ENCODE assay signal across 12 cellular contexts in genomic region chr20:24153101-24154040, GRCh38.
"Had no signal": no experiment of that assay in that cellular context is flagged by ENCODE, and none has a peak within 500 bp of the region (broad histone marks: within the 10 kb centered on the region; RNA-seq: fewer than 3 reads in every experiment).

No MANE protein-coding gene starts in this region.

- H3K27ac Mint-ChIP-seq: activated naive CD8-positive, alpha-beta T cell; dendritic cell treated with granulocyte-macrophage colony-stimulating factor and Interleukin-4, amounts not matched to agents 40 ng/mL and 50 ng/mL, for 4 days; T-helper 1 cell treated with Interleukin-12 subunit alpha and Interleukin-12 subunit beta and Interleukin-4 antibody, amounts not matched to agents 30 μg/mL and 1 μg/mL, for 36 hours had no signal

- ATAC-seq: activated CD4-positive, CD25-positive, alpha-beta regulatory T cell treated with anti-CD3 and anti-CD28 coated beads, Interleukin-2, amount 50 U/mL, for 24 hours; right lobe of liver had no signal

- H3K4me1 Mint-ChIP-seq: neural crest cell had no signal

- DNase-seq: activated T-cell treated with anti-CD3 and anti-CD28 coated beads for 4 hours; effector memory CD4-positive, alpha-beta T cell; esophagus squamous epithelium; islet precursor cell; midbrain; right lobe of liver; stimulated activated CD4-positive, alpha-beta T cell treated with anti-CD3 and anti-CD28 coated beads, Interleukin-4, amount 100 ng/mL, for 1 hour had no signal

- H3K9me3 Mint-ChIP-seq: neural crest cell; T-helper 1 cell treated with Interleukin-12 subunit alpha and Interleukin-12 subunit beta and Interleukin-4 antibody, amounts not matched to agents 30 μg/mL and 1 μg/mL, for 36 hours had no signal

- H3K4me3 Mint-ChIP-seq: activated naive CD8-positive, alpha-beta T cell; dendritic cell treated with granulocyte-macrophage colony-stimulating factor and Interleukin-4, amounts not matched to agents 40 ng/mL and 50 ng/mL, for 4 days; neural crest cell; T-helper 1 cell treated with Interleukin-12 subunit alpha and Interleukin-12 subunit beta and Interleukin-4 antibody, amounts not matched to agents 30 μg/mL and 1 μg/mL, for 36 hours had no signal
